8 cellular contexts compared by ENCODE assay signal in genomic region chr7:131071786-131072504, GRCh38.
DNase-seq lines count a peak whose midpoint lies in the region; ATAC-seq, FAIRE-seq and TF ChIP-seq lines count a peak whose summit lies in the region.

No MANE protein-coding gene starts in this region.

- in situ Hi-C loops in ACHN (cut with HindIII; ENCODE audit: low pct_ligation_motif_present, low pct_unique_long_range_greater_than_20kb, low sequenced_read_pairs), result no loop called here

- H3K9ac ChIP-seq in SK-N-SH, result peak overlapping the region; percentile 64

- H3K4me3 ChIP-seq in SK-N-SH (ENCODE audit: low read depth in 2 of 2, low read length in 1 of 2) (peak overlapping the region; percentile 37 to 38; a peak in 3 of 4 replicates), epithelial cell of esophagus (ENCODE audit: low read length) (no peak overlapping the region), neutrophil (ENCODE audit: low read depth in 1 of 2, low read length in 1 of 2) (no peak overlapping the region)

- H3K9me3 ChIP-seq in SK-N-SH, result no peaks in the 10 kb centered on the region
- H3K9me3 ChIP-seq in neutrophil, result no peaks in the 10 kb centered on the region

- no peak for TF ChIP-seq POLR2A in H54 (IDR thresholded peaks at IDR 0.05; ENCODE audit: low read depth, low read length)

- H3K4me1 ChIP-seq in SK-N-SH (ENCODE audit: control insufficient read depth in 1 of 2, insufficient read depth in 2 of 2, low read depth in 1 of 2, low read length in 1 of 2) (peaks cover 12 to 34% of the 10 kb centered on the region in 2 experiments), neutrophil (ENCODE audit: control insufficient read depth in 1 of 2, insufficient read depth in 1 of 2, low read depth in 1 of 2, low read length in 1 of 2) (peaks cover 0 to 17% of the 10 kb centered on the region in 2 experiments)

- peak overlapping the region; percentile 68 for H2AFZ ChIP-seq in SK-N-SH (ENCODE audit: low read depth)

- FAIRE-seq in H54 (lab: Jason Lieb, UNC), result peak; percentile 64

- no peaks in the 10 kb centered on the region; the same call in 1 of the 2 replicates for H4K20me1 ChIP-seq in SK-N-SH (ENCODE audit: insufficient read depth)

- ATAC-seq in HG03108 (IDR thresholded peaks at IDR 0.05; ENCODE audit: unreplicated experiment) (no peak), GM19467 (IDR thresholded peaks at IDR 0.05; ENCODE audit: unreplicated experiment) (no peak)

- H3K4me2 ChIP-seq in SK-N-SH, result peak overlapping the region; percentile 52

- H3K36me3 ChIP-seq in SK-N-SH (replicated peaks in 1 of 2; ENCODE audit: control insufficient read depth in 1 of 2, insufficient read depth in 2 of 2, low read length in 1 of 2), result peaks cover 0 to 22% of the 10 kb centered on the region in 2 experiments
- peaks cover 39% of the 10 kb centered on the region for H3K36me3 ChIP-seq in neutrophil

- H3K9me2 ChIP-seq in SK-N-SH, result no peaks in the 10 kb centered on the region

- CTCF ChIA-PET in SK-N-SH (lab: Yijun Ruan, JAX), result interaction anchor here (0.7 to 6.2 kb wide), 13 partner anchors 17 to 447 kb away, joined by 3 to 68 read pairs (median 4); no protein-coding TSS in a partner anchor

- whole genome bisulfite sequencing in SK-N-SH (ENCODE audit: low lambda C conversion rate), result 31% methylated on average over 10 of the region's 10 CpGs

- H3K27ac ChIP-seq in SK-N-SH (ENCODE audit: low read depth in 2 of 2, low read length in 1 of 2), result peak overlapping the region; percentile 89 to 91
- H3K27ac ChIP-seq in neutrophil, result peak overlapping the region; percentile 68

- POLR2A ChIA-PET in SK-N-SH (lab: Yijun Ruan, JAX), result no interaction called here

- H3K79me2 ChIP-seq in SK-N-SH (ENCODE audit: insufficient read depth), result peaks cover 53% of the 10 kb centered on the region

- H3F3A ChIP-seq in SK-N-SH (replicated peaks; ENCODE audit: insufficient read depth), result peaks cover 42% of the 10 kb centered on the region

- peak; percentile 45 for TF ChIP-seq RAD21 in SK-N-SH (IDR thresholded peaks at IDR 0.05; ENCODE audit: low read length)

- peak; percentile 87 for TF ChIP-seq CTCF in SK-N-SH (IDR thresholded peaks at IDR 0.05)
- peak; percentile 16 for TF ChIP-seq CTCF in epithelial cell of esophagus (IDR thresholded peaks at IDR 0.05; ENCODE audit: insufficient read depth, low read depth, low read length, missing control alignments)
- TF ChIP-seq CTCF in neutrophil (IDR thresholded peaks at IDR 0.05), result no peak

- TF ChIP-seq EP300 in SK-N-SH (IDR thresholded peaks at IDR 0.05; ENCODE audit: borderline replicate concordance in 1 of 2, low read depth in 1 of 2, low read length in 1 of 2), result no peak

- DNase-seq in ACHN, result peak; percentile 97
- DNase-seq in H54 (ENCODE audit: insufficient read length, low spot score), result no peak
- peak; percentile 37 for DNase-seq in SK-N-SH
- peak; percentile 17 for DNase-seq in epithelial cell of esophagus (ENCODE audit: low read depth)
- no peak for DNase-seq in RPMI8226

- H3K27me3 ChIP-seq in SK-N-SH (ENCODE audit: insufficient read depth), result no peaks in the 10 kb centered on the region
- no peaks in the 10 kb centered on the region for H3K27me3 ChIP-seq in neutrophil

TF ChIP-seq in SK-N-SH, 30 proteins besides CTCF, POLR2A, EP300 and RAD21 (continues in another document):
- TF ChIP-seq GATA2 (CRISPR knock-in tag; IDR thresholded peaks at IDR 0.05), result no peak
- TF ChIP-seq SMC3 (IDR thresholded peaks at IDR 0.05; ENCODE audit: low read depth, low read length), result 0 out of 2 replicates have a peak, but pooled peaks have one; percentile 7
- TF ChIP-seq, protein P1, sequence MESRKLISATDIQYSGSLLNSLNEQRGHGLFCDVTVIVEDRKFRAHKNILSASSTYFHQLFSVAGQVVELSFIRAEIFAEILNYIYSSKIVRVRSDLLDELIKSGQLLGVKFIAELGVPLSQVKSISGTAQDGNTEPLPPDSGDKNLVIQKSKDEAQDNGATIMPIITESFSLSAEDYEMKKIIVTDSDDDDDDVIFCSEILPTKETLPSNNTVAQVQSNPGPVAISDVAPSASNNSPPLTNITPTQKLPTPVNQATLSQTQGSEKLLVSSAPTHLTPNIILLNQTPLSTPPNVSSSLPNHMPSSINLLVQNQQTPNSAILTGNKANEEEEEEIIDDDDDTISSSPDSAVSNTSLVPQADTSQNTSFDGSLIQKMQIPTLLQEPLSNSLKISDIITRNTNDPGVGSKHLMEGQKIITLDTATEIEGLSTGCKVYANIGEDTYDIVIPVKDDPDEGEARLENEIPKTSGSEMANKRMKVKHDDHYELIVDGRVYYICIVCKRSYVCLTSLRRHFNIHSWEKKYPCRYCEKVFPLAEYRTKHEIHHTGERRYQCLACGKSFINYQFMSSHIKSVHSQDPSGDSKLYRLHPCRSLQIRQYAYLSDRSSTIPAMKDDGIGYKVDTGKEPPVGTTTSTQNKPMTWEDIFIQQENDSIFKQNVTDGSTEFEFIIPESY (IDR thresholded peaks at IDR 0.05; ENCODE audit: borderline replicate concordance, low read depth), result no peak
- TF ChIP-seq NRF1 (IDR thresholded peaks at IDR 0.05; ENCODE audit: low read depth, low read length), result no peak
- peak; percentile 42; the same call in 1 of the 2 replicates for TF ChIP-seq POLR2AphosphoS5 (IDR thresholded peaks at IDR 0.05; ENCODE audit: low read depth, low read length)
- no peak for TF ChIP-seq FOSL2 (IDR thresholded peaks at IDR 0.05; ENCODE audit: borderline replicate concordance, low read depth)
- TF ChIP-seq, protein P2, sequence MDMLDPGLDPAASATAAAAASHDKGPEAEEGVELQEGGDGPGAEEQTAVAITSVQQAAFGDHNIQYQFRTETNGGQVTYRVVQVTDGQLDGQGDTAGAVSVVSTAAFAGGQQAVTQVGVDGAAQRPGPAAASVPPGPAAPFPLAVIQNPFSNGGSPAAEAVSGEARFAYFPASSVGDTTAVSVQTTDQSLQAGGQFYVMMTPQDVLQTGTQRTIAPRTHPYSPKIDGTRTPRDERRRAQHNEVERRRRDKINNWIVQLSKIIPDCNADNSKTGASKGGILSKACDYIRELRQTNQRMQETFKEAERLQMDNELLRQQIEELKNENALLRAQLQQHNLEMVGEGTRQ (IDR thresholded peaks at IDR 0.05; ENCODE audit: borderline replicate concordance, low read depth, low read length), result no peak
- no peak for TF ChIP-seq TEAD4 (IDR thresholded peaks at IDR 0.05; ENCODE audit: borderline replicate concordance, insufficient read depth)
- TF ChIP-seq, protein P3, sequence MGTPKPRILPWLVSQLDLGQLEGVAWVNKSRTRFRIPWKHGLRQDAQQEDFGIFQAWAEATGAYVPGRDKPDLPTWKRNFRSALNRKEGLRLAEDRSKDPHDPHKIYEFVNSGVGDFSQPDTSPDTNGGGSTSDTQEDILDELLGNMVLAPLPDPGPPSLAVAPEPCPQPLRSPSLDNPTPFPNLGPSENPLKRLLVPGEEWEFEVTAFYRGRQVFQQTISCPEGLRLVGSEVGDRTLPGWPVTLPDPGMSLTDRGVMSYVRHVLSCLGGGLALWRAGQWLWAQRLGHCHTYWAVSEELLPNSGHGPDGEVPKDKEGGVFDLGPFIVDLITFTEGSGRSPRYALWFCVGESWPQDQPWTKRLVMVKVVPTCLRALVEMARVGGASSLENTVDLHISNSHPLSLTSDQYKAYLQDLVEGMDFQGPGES (IDR thresholded peaks at IDR 0.05; ENCODE audit: low read depth, low read length), result no peak
- no peak for TF ChIP-seq ELF1 (IDR thresholded peaks at IDR 0.05)
- no peak for TF ChIP-seq CHD2 (IDR thresholded peaks at IDR 0.05; ENCODE audit: low read length, partially characterized antibody)
- no peak for TF ChIP-seq EZH2phosphoT487 (IDR thresholded peaks at IDR 0.05; ENCODE audit: borderline replicate concordance, low read depth)
- no peak for TF ChIP-seq FOXM1 (IDR thresholded peaks at IDR 0.05; ENCODE audit: low read depth)
- 0 out of 2 replicates have a peak, but pooled peaks have one; percentile 44 for TF ChIP-seq TAF1 (IDR thresholded peaks at IDR 0.05; ENCODE audit: borderline replicate concordance, low read depth, low read length)
- no peak for TF ChIP-seq RFX5 (IDR thresholded peaks at IDR 0.05; ENCODE audit: low read length)
- peak; percentile 73 for TF ChIP-seq YY1 (IDR thresholded peaks at IDR 0.05; ENCODE audit: low read depth)
- TF ChIP-seq, protein P4, sequence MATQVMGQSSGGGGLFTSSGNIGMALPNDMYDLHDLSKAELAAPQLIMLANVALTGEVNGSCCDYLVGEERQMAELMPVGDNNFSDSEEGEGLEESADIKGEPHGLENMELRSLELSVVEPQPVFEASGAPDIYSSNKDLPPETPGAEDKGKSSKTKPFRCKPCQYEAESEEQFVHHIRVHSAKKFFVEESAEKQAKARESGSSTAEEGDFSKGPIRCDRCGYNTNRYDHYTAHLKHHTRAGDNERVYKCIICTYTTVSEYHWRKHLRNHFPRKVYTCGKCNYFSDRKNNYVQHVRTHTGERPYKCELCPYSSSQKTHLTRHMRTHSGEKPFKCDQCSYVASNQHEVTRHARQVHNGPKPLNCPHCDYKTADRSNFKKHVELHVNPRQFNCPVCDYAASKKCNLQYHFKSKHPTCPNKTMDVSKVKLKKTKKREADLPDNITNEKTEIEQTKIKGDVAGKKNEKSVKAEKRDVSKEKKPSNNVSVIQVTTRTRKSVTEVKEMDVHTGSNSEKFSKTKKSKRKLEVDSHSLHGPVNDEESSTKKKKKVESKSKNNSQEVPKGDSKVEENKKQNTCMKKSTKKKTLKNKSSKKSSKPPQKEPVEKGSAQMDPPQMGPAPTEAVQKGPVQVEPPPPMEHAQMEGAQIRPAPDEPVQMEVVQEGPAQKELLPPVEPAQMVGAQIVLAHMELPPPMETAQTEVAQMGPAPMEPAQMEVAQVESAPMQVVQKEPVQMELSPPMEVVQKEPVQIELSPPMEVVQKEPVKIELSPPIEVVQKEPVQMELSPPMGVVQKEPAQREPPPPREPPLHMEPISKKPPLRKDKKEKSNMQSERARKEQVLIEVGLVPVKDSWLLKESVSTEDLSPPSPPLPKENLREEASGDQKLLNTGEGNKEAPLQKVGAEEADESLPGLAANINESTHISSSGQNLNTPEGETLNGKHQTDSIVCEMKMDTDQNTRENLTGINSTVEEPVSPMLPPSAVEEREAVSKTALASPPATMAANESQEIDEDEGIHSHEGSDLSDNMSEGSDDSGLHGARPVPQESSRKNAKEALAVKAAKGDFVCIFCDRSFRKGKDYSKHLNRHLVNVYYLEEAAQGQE (IDR thresholded peaks at IDR 0.05; ENCODE audit: low read depth, low read length), result no peak
- TF ChIP-seq NFIC (IDR thresholded peaks at IDR 0.05; ENCODE audit: borderline replicate concordance), result no peak
- TF ChIP-seq, protein P5, sequence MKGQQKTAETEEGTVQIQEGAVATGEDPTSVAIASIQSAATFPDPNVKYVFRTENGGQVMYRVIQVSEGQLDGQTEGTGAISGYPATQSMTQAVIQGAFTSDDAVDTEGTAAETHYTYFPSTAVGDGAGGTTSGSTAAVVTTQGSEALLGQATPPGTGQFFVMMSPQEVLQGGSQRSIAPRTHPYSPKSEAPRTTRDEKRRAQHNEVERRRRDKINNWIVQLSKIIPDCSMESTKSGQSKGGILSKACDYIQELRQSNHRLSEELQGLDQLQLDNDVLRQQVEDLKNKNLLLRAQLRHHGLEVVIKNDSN (IDR thresholded peaks at IDR 0.05; ENCODE audit: borderline replicate concordance, low read depth), result no peak

Comparison
In these comparisons a context has a peak if more than half of its experiments do, and no peak if none do; other contexts are left out.
1. DNase-seq: peak in ACHN (single experiment), SK-N-SH (single experiment) and epithelial cell of esophagus (single experiment); none in H54 (single experiment) and RPMI8226 (single experiment).
2. H3K4me3 ChIP-seq: peak in SK-N-SH (2 of 2); none in epithelial cell of esophagus (single experiment) and neutrophil (0 of 2).